In the genomic region with DNA sequence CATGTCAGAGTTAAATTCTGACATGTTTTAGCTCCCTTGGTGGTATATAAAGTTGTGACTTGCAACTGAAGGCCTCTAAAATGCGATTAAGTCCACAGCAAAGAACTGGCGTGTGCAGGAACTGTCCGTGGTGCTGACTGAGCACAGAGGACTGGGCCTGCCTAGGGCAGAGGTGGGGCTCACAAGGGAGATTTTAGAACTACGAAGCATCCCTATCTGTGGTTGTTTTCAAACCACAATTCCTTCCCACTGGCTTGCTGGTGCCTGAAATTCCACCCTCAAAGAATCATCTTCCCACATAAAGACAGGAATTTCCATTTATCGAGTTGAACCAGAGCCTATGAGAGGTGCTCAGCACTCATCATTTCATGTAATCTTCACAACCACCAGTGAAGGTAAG, we compare ENCODE assay signal across 8 cellular contexts. TPM values are rescaled to one million over a fixed set of nuclear protein-coding genes. Genes with fewer than 3 reads are reported as not detected.
DNase-seq lines count a peak whose midpoint lies in the region; ATAC-seq and TF ChIP-seq lines count a peak whose summit lies in the region.

No MANE protein-coding gene starts in this region.

- peaks cover 63% of the 10 kb centered on the region for H3K27me3 Mint-ChIP-seq in Calu3 (ENCODE audit: unreplicated experiment)
- H3K27me3 Mint-ChIP-seq in activated naive CD4-positive, alpha-beta T cell treated with anti-CD3 and anti-CD28 coated beads, Interleukin-2, amount 10 ng/mL, durations not matched to agents 7 days and 5 days: peaks cover 3% of the 10 kb centered on the region

- H3K36me3 Mint-ChIP-seq in Calu3 (ENCODE audit: insufficient read depth, unreplicated experiment): no peaks in the 10 kb centered on the region
- no peaks in the 10 kb centered on the region for H3K36me3 Mint-ChIP-seq in activated naive CD4-positive, alpha-beta T cell treated with anti-CD3 and anti-CD28 coated beads, Interleukin-2, amount 10 ng/mL, durations not matched to agents 7 days and 5 days

- no peak for TF ChIP-seq CTCF in Calu3 (IDR thresholded peaks at IDR 0.05; ENCODE audit: unreplicated experiment)

- no peak overlapping the region for H3K4me3 Mint-ChIP-seq in Calu3 (ENCODE audit: low read depth, unreplicated experiment)
- no peak overlapping the region for H3K4me3 Mint-ChIP-seq in activated naive CD4-positive, alpha-beta T cell treated with anti-CD3 and anti-CD28 coated beads, Interleukin-2, amount 10 ng/mL, durations not matched to agents 7 days and 5 days

- no peak for ATAC-seq in GM21825 (IDR thresholded peaks at IDR 0.05; ENCODE audit: unreplicated experiment)

- H3K4me1 Mint-ChIP-seq in Calu3 (ENCODE audit: low read depth, unreplicated experiment): no peaks in the 10 kb centered on the region
- H3K4me1 Mint-ChIP-seq in activated naive CD4-positive, alpha-beta T cell treated with anti-CD3 and anti-CD28 coated beads, Interleukin-2, amount 10 ng/mL, durations not matched to agents 7 days and 5 days: no peaks in the 10 kb centered on the region

- CTCF ChIA-PET in Calu3 (lab: Charles Lee): no interaction called here
- CTCF ChIA-PET in activated naive CD4-positive, alpha-beta T cell treated with anti-CD3 and anti-CD28 coated beads, Interleukin-2, amount 10 ng/mL, durations not matched to agents 7 days and 5 days (lab: Charles Lee): no interaction called here

- DNase-seq in Calu3: peak; percentile 69
- DNase-seq in LoVo (ENCODE audit: low spot score): peak; percentile 52
- peak; percentile 75 for DNase-seq in activated naive CD4-positive, alpha-beta T cell treated with anti-CD3 and anti-CD28 coated beads, Interleukin-2, amount 10 ng/mL, durations not matched to agents 7 days and 5 days
- peak; percentile 50 for DNase-seq in kidney tubule cell (ENCODE audit: low spot score)
- no peak for DNase-seq in posterior vena cava (ENCODE audit: low spot score)
- DNase-seq in 8988T: no peak
- DNase-seq in DMS79 treated with DMSO at 0.1 percent for 48 hours (lab: John Stamatoyannopoulos, UW): no peak

- intact Hi-C loops in Calu3 (cut with micrococcal nuclease; ENCODE audit: unreplicated experiment): no loop called here
- intact Hi-C loops in posterior vena cava (cut with DNase I): no loop called here

- BruUV-seq in Calu3 (replicated peaks; lab: Mats Ljungman, UMichigan): no TSS peak

- H3K27ac Mint-ChIP-seq in Calu3 (ENCODE audit: unreplicated experiment): no peak overlapping the region
- H3K27ac Mint-ChIP-seq in activated naive CD4-positive, alpha-beta T cell treated with anti-CD3 and anti-CD28 coated beads, Interleukin-2, amount 10 ng/mL, durations not matched to agents 7 days and 5 days: no peak overlapping the region

- no peaks in the 10 kb centered on the region for H3K9me3 Mint-ChIP-seq in Calu3 (ENCODE audit: low read depth, unreplicated experiment)
- no peaks in the 10 kb centered on the region for H3K9me3 Mint-ChIP-seq in activated naive CD4-positive, alpha-beta T cell treated with anti-CD3 and anti-CD28 coated beads, Interleukin-2, amount 10 ng/mL, durations not matched to agents 7 days and 5 days

RNA-seq across cellular contexts. Expression of gene RIMS4, which starts 30.1 kb away (rescaled TPM):
- total RNA-seq in Calu3 (2022) (0.40 and 0.91 TPM in 2 replicates), posterior vena cava (1 to 10 TPM; 5.6 to 6.6 TPM)

RNA-seq across cellular contexts. Expression of gene KCNK15, which starts 34.6 kb away (rescaled TPM):
- 1.5 and 4.8 TPM in 2 replicates for total RNA-seq in Calu3 (2022)
- total RNA-seq in posterior vena cava: 1 to 10 TPM; 4.1 to 4.5 TPM

Comparison
In these comparisons a context has a peak if more than half of its experiments do, and no peak if none do; other contexts are left out.
1. DNase-seq: peak in Calu3 (single experiment), LoVo (single experiment), activated naive CD4-positive, alpha-beta T cell treated with anti-CD3 and anti-CD28 coated beads, Interleukin-2, amount 10 ng/mL, durations not matched to agents 7 days and 5 days (single experiment) and kidney tubule cell (single experiment); none in posterior vena cava (single experiment), 8988T (single experiment) and DMS79 treated with DMSO at 0.1 percent for 48 hours (single experiment).